8 cellular contexts compared by ENCODE assay signal in the genomic region with DNA sequence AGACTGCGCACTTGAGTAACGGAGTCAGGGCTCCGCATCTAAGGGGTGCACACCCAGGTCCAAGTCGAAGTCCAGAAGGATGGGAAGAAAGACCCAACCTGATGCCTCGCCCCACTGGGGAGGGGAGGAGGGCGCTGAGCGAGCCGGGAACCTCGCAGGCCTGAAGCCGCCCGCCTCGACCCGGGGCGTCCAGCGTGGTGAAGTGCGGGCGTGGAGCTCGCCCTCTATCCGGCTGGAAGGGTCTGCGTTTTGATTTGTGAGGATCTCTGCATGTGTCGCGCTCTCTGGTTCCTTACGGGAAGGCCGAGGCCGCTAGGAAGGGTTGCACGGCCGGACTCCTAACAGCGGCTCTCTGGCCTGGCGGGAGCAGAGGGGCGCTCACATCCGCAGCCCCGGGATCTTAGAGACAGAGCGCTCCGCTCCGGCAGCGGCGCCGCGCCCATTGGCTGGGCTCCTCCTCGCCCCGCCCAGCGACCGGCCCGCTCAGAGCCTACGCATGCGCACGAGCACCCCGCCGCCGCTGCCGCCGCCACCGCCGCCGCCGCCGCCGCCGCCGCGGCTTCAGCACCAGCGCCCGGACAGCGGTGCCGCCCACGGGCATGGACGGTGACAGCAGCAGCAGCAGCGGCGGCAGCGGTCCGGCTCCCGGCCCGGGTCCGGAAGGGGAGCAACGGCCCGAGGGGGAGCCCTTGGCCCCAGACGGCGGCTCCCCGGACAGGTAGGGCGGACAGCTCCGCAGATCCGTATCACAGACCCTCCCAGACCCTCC. TPM values are rescaled to one million over a fixed set of nuclear protein-coding genes. Genes with fewer than 3 reads are reported as not detected.
DNase-seq lines count a peak whose midpoint lies in the region; ATAC-seq lines count a peak whose summit lies in the region.

A gene with protein sequence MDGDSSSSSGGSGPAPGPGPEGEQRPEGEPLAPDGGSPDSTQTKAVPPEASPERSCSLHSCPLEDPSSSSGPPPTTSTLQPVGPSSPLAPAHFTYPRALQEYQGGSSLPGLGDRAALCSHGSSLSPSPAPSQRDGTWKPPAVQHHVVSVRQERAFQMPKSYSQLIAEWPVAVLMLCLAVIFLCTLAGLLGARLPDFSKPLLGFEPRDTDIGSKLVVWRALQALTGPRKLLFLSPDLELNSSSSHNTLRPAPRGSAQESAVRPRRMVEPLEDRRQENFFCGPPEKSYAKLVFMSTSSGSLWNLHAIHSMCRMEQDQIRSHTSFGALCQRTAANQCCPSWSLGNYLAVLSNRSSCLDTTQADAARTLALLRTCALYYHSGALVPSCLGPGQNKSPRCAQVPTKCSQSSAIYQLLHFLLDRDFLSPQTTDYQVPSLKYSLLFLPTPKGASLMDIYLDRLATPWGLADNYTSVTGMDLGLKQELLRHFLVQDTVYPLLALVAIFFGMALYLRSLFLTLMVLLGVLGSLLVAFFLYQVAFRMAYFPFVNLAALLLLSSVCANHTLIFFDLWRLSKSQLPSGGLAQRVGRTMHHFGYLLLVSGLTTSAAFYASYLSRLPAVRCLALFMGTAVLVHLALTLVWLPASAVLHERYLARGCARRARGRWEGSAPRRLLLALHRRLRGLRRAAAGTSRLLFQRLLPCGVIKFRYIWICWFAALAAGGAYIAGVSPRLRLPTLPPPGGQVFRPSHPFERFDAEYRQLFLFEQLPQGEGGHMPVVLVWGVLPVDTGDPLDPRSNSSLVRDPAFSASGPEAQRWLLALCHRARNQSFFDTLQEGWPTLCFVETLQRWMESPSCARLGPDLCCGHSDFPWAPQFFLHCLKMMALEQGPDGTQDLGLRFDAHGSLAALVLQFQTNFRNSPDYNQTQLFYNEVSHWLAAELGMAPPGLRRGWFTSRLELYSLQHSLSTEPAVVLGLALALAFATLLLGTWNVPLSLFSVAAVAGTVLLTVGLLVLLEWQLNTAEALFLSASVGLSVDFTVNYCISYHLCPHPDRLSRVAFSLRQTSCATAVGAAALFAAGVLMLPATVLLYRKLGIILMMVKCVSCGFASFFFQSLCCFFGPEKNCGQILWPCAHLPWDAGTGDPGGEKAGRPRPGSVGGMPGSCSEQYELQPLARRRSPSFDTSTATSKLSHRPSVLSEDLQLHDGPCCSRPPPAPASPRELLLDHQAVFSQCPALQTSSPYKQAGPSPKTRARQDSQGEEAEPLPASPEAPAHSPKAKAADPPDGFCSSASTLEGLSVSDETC (N-terminal part only) (plus strand): TSS at position 497 of the 769 bp plus-strand sequence. CDS start 103 bp downstream, at position 600.

- no peaks in the 10 kb centered on the region for H3K36me3 Mint-ChIP-seq in activated T-helper 1 cell treated with anti-CD3 and anti-CD28 coated beads, Interleukin-12 subunit alpha, Interleukin-12 subunit beta, Interleukin-2, Interleukin-4 antibody, amounts not matched to agents 30 ng/mL and 10 ng/mL and 1 ng/mL, durations not matched to agents 14 hours and 24 hours and 36 hours (ENCODE audit: low read depth)
- peaks cover 0 to 8% of the 10 kb centered on the region in 2 donors for H3K36me3 Mint-ChIP-seq in naive B cell

- H3K9me3 Mint-ChIP-seq in activated T-helper 1 cell treated with anti-CD3 and anti-CD28 coated beads, Interleukin-12 subunit alpha, Interleukin-12 subunit beta, Interleukin-2, Interleukin-4 antibody, amounts not matched to agents 30 ng/mL and 10 ng/mL and 1 ng/mL, durations not matched to agents 14 hours and 24 hours and 36 hours = no peaks in the 10 kb centered on the region
- H3K9me3 Mint-ChIP-seq in naive B cell = no peaks in the 10 kb centered on the region

- peak within 1 kb of the TSS; percentile 6 for H3K27ac Mint-ChIP-seq in activated T-helper 1 cell treated with anti-CD3 and anti-CD28 coated beads, Interleukin-12 subunit alpha, Interleukin-12 subunit beta, Interleukin-2, Interleukin-4 antibody, amounts not matched to agents 30 ng/mL and 10 ng/mL and 1 ng/mL, durations not matched to agents 14 hours and 24 hours and 36 hours
- H3K27ac Mint-ChIP-seq in naive B cell = peak within 1 kb of the TSS in 5 of 6 donors; percentile 31 to 89 (median 51)

- no peaks in the 10 kb centered on the region for H3K4me1 Mint-ChIP-seq in activated T-helper 1 cell treated with anti-CD3 and anti-CD28 coated beads, Interleukin-12 subunit alpha, Interleukin-12 subunit beta, Interleukin-2, Interleukin-4 antibody, amounts not matched to agents 30 ng/mL and 10 ng/mL and 1 ng/mL, durations not matched to agents 14 hours and 24 hours and 36 hours (ENCODE audit: low read depth)
- peaks cover 13 to 18% (median 18%) of the 10 kb centered on the region in 3 donors for H3K4me1 Mint-ChIP-seq in naive B cell

- DNase-seq in DMS114 treated with DMSO at 0.1 percent for 48 hours (lab: John Stamatoyannopoulos, UW; ENCODE audit: unreplicated experiment) (peak; percentile 65), KBM-7 (peak; percentile 79), RKO (ENCODE audit: low spot score) (peak; percentile 89), fibroblast of gingiva (ENCODE audit: low read depth) (peak; percentile 64), naive B cell (peak; percentile 94)
- peak; percentile 82 for DNase-seq in activated T-helper 1 cell treated with anti-CD3 and anti-CD28 coated beads, Interleukin-12 subunit alpha, Interleukin-12 subunit beta, Interleukin-2, Interleukin-4 antibody, amounts not matched to agents 30 ng/mL and 10 ng/mL and 1 ng/mL, durations not matched to agents 14 hours and 24 hours and 36 hours (ENCODE audit: low spot score)
- peak; percentile 65 to 81 for DNase-seq in stimulated activated CD8-positive, alpha-beta memory T cell treated with anti-CD3 and anti-CD28 coated beads, Interleukin-7, amount 100 ng/mL, for 4 hours (ENCODE audit: low read depth in 2 of 2)

- peak within 1 kb of the TSS; percentile 80 for H3K4me3 Mint-ChIP-seq in activated T-helper 1 cell treated with anti-CD3 and anti-CD28 coated beads, Interleukin-12 subunit alpha, Interleukin-12 subunit beta, Interleukin-2, Interleukin-4 antibody, amounts not matched to agents 30 ng/mL and 10 ng/mL and 1 ng/mL, durations not matched to agents 14 hours and 24 hours and 36 hours
- peak within 1 kb of the TSS; percentile 72 to 92 (median 86) for H3K4me3 Mint-ChIP-seq in naive B cell

- in situ Hi-C loops in KBM-7 (cut with MboI; ENCODE audit: low pct_unique_long_range_greater_than_20kb, low sequenced_read_pairs) = no loop called here

- ATAC-seq in GM21737 (IDR thresholded peaks at IDR 0.05; ENCODE audit: unreplicated experiment) = peak; percentile 75
- ATAC-seq in naive B cell (ENCODE audit: low read depth in 2 of 2) = peak; percentile 88 to 91

- H3K27me3 Mint-ChIP-seq in activated T-helper 1 cell treated with anti-CD3 and anti-CD28 coated beads, Interleukin-12 subunit alpha, Interleukin-12 subunit beta, Interleukin-2, Interleukin-4 antibody, amounts not matched to agents 30 ng/mL and 10 ng/mL and 1 ng/mL, durations not matched to agents 14 hours and 24 hours and 36 hours (ENCODE audit: insufficient read depth) = peaks cover 29% of the 10 kb centered on the region
- H3K27me3 Mint-ChIP-seq in naive B cell = peaks cover 0 to 33% (median 11%) of the 10 kb centered on the region in 3 donors

- intact Hi-C loops in activated T-helper 1 cell treated with anti-CD3 and anti-CD28 coated beads, Interleukin-12 subunit alpha, Interleukin-12 subunit beta, Interleukin-2, Interleukin-4 antibody, amounts not matched to agents 30 ng/mL and 10 ng/mL and 1 ng/mL, durations not matched to agents 14 hours and 24 hours and 36 hours (cut with micrococcal nuclease) = loop anchor here (1.0 kb wide), 4 partner anchors 10 to 47 kb away; partner anchors contain the start of genes INAFM2, IVD and KNSTRN

RNA-seq across cellular contexts. Expression of the gene that starts here (rescaled TPM):
- total RNA-seq in activated T-helper 1 cell treated with anti-CD3 and anti-CD28 coated beads, Interleukin-12 subunit alpha, Interleukin-12 subunit beta, Interleukin-2, Interleukin-4 antibody, amounts not matched to agents 30 ng/mL and 10 ng/mL and 1 ng/mL, durations not matched to agents 14 hours and 24 hours and 36 hours = 0.02 and 0.54 TPM in 2 replicates
- under 1 TPM in 3 of 6 donors, not detected in 3; 0.23 to 0.47 (median 0.25) TPM for polyA plus RNA-seq in naive B cell (ENCODE audit: low read depth in 6 of 6)

Comparison
In these comparisons a context has a peak if more than half of its experiments do, and no peak if none do; other contexts are left out.
1. Peak in every context shown above with its lines: DNase-seq and ATAC-seq.
2. Peak in DNase-seq in activated T-helper 1 cell treated with anti-CD3 and anti-CD28 coated beads, Interleukin-12 subunit alpha, Interleukin-12 subunit beta, Interleukin-2, Interleukin-4 antibody, amounts not matched to agents 30 ng/mL and 10 ng/mL and 1 ng/mL, durations not matched to agents 14 hours and 24 hours and 36 hours; RNA of the gene not detected or under 1 TPM.
3. Peak in DNase-seq and ATAC-seq in naive B cell; RNA of the gene not detected or under 1 TPM.